In genomic region chr22:20319745-20320658, GRCh38 we compare ENCODE assay signal across 8 cellular contexts. TPM values are rescaled to one million over a fixed set of nuclear protein-coding genes. Genes with fewer than 3 reads are reported as not detected.
DNase-seq lines count a peak whose midpoint lies in the region; ATAC-seq and TF ChIP-seq lines count a peak whose summit lies in the region.

Gene DGCR6L (minus strand): TSS chr22:20320060. CDS start chr22:20319988, 72 bp downstream.

- CTCF ChIA-PET in Calu3 (lab: Charles Lee) (interaction anchor here (1.2 to 1.4 kb wide), 2 partner anchors 99 to 163 kb away, joined by 5 to 10 read pairs; no protein-coding TSS in a partner anchor), Panc1 (lab: Charles Lee) (interaction anchor here (0.6 kb wide), 1 partner anchor 98 kb away, joined by 6 read pairs; no protein-coding TSS in a partner anchor)

- no peak for TF ChIP-seq CTCF in Calu3 (IDR thresholded peaks at IDR 0.05; ENCODE audit: unreplicated experiment)
- TF ChIP-seq CTCF in Panc1 (IDR thresholded peaks at IDR 0.05): no peak
- no peak for TF ChIP-seq CTCF in esophagus muscularis mucosa (IDR thresholded peaks at IDR 0.05)

- H3K36me3 ChIP-seq in Panc1 (ENCODE audit: control insufficient read depth, insufficient read depth, low read length) (no peaks in the 10 kb centered on the region), esophagus muscularis mucosa (peaks cover 0 to 11% (median 4%) of the 10 kb centered on the region in 4 donors), muscle layer of colon (ENCODE audit: insufficient read depth, low read length) (no peaks in the 10 kb centered on the region)

- peaks cover 30% of the 10 kb centered on the region for H3K36me3 Mint-ChIP-seq in Calu3 (ENCODE audit: insufficient read depth, unreplicated experiment)

- TF ChIP-seq EP300 in esophagus muscularis mucosa (IDR thresholded peaks at IDR 0.05): no peak

- H3K9me3 ChIP-seq in Panc1 (ENCODE audit: control insufficient read depth, insufficient read depth, low read depth, low read length) (no peaks in the 10 kb centered on the region), esophagus muscularis mucosa (no peaks in the 10 kb centered on the region), muscle layer of colon (ENCODE audit: low read length) (no peaks in the 10 kb centered on the region)

- peak within 1 kb of the TSS; percentile 63 to 82 for H3K4me3 ChIP-seq in Panc1 (ENCODE audit: low read depth in 2 of 2, low read length in 2 of 2)
- peak within 1 kb of the TSS; percentile 79 to 96 (median 94) for H3K4me3 ChIP-seq in esophagus muscularis mucosa
- H3K4me3 ChIP-seq in muscle layer of colon (ENCODE audit: low read depth in 1 of 2, low read length in 2 of 2): peak within 1 kb of the TSS; percentile 75 to 98

- intact Hi-C loops in Calu3 (cut with micrococcal nuclease; ENCODE audit: unreplicated experiment) (no loop called here), Panc1 (cut with micrococcal nuclease; ENCODE audit: unreplicated experiment) (no loop called here), esophagus muscularis mucosa (cut with DNase I) (loop anchor here (10.0 kb wide), 1 partner anchor 75 kb away; the partner anchor contains the start of gene ZNF74)

- in situ Hi-C loops in Panc1 (cut with HindIII; ENCODE audit: low pct_unique_long_range_greater_than_20kb, low sequenced_read_pairs): no loop called here

- peak within 1 kb of the TSS; percentile 81 for H3K27ac ChIP-seq in Panc1 (ENCODE audit: low read length)
- H3K27ac ChIP-seq in esophagus muscularis mucosa (replicated peaks in 1 of 4): peak within 1 kb of the TSS; percentile 83 to 91 (median 85)
- peak within 1 kb of the TSS; percentile 91 for H3K27ac ChIP-seq in muscle layer of colon (ENCODE audit: low read depth, low read length)

- H3K4me1 Mint-ChIP-seq in Calu3 (ENCODE audit: low read depth, unreplicated experiment): peaks cover 18% of the 10 kb centered on the region

- TSS peak; percentile 70 for BruUV-seq in Calu3 (replicated peaks; lab: Mats Ljungman, UMichigan)
- no TSS peak for BruUV-seq in Panc1 (replicated peaks; lab: Mats Ljungman, UMichigan)

- H3K4me1 ChIP-seq in Panc1 (ENCODE audit: control insufficient read depth, insufficient read depth, low read length) (peaks cover 6% of the 10 kb centered on the region), esophagus muscularis mucosa (peaks cover 35 to 64% (median 48%) of the 10 kb centered on the region in 4 donors), muscle layer of colon (ENCODE audit: insufficient read depth, low read length) (peaks cover 23% of the 10 kb centered on the region)

- POLR2A ChIA-PET in Panc1 (lab: Charles Lee): interaction anchor here (0.6 kb wide), 1 partner anchor 25 kb away, joined by 4 read pairs; no protein-coding TSS in a partner anchor

- H3K9me3 Mint-ChIP-seq in Calu3 (ENCODE audit: low read depth, unreplicated experiment): no peaks in the 10 kb centered on the region

- no peak for TF ChIP-seq POLR2A in esophagus muscularis mucosa (IDR thresholded peaks at IDR 0.05; ENCODE audit: low read depth)

- H3K27me3 Mint-ChIP-seq in Calu3 (ENCODE audit: unreplicated experiment): no peaks in the 10 kb centered on the region

- WGBS in esophagus muscularis mucosa: 0% methylated on average over 21 of the region's 98 CpGs

- ATAC-seq in GM21381 (IDR thresholded peaks at IDR 0.05; ENCODE audit: unreplicated experiment) (peak; percentile 76), Panc1 (peak; percentile 87)

- DNase-seq in Calu3 (peak; percentile 97), HuH-7 (ENCODE audit: low spot score) (peak; percentile 96), Panc1 (ENCODE audit: low read depth, low spot score) (no peak), esophagus muscularis mucosa (ENCODE audit: extremely low spot score) (peak; percentile 97)
- peak; percentile 99 for DNase-seq in activated T-cell treated with anti-CD3 and anti-CD28 coated beads, Interleukin-2, amount 50 U/mL, for 48 hours
- DNase-seq in stimulated activated CD8-positive, alpha-beta memory T cell treated with anti-CD3 and anti-CD28 coated beads, Interleukin-7, amount 100 ng/mL, for 1 hour (ENCODE audit: low read depth in 2 of 2): peak; percentile 93 to 96

- H3K4me3 Mint-ChIP-seq in Calu3 (ENCODE audit: low read depth, unreplicated experiment): peak within 1 kb of the TSS; percentile 96

- peak within 1 kb of the TSS; percentile 76 for H3K9ac ChIP-seq in muscle layer of colon (ENCODE audit: low read length)

- H3K27me3 ChIP-seq in Panc1 (ENCODE audit: control insufficient read depth, insufficient read depth, low read length) (no peaks in the 10 kb centered on the region), esophagus muscularis mucosa (no peaks in the 10 kb centered on the region), muscle layer of colon (ENCODE audit: control insufficient read depth in 1 of 2, insufficient read depth in 2 of 2, low read length in 2 of 2) (no peaks in the 10 kb centered on the region)

- peak within 1 kb of the TSS; percentile 64 for H3K27ac Mint-ChIP-seq in Calu3 (ENCODE audit: unreplicated experiment)

RNA-seq across cellular contexts. Expression of gene DGCR6L, which starts in this region (rescaled TPM):
- 35.0 and 39.6 TPM in 2 replicates for total RNA-seq in Calu3 (2022)
- 43.5 TPM for total RNA-seq in Panc1 (2021; ENCODE audit: unreplicated experiment)
- 61.5 TPM for polyA plus RNA-seq in Panc1 (2012; ENCODE audit: insufficient read length)
- total RNA-seq in esophagus muscularis mucosa: 10 to 100 TPM; 41.5 to 73.0 (median 52.9) TPM
